ENCODE assay signal across 9 cellular contexts in genomic region chr2:241638940-241639339, GRCh38.
DNase-seq lines count a peak whose midpoint lies in the region; ATAC-seq and TF ChIP-seq lines count a peak whose summit lies in the region.
"Had no signal": no experiment of that assay in that cellular context is flagged by ENCODE, and none has a peak within 500 bp of the region (broad histone marks: within the 10 kb centered on the region; RNA-seq: fewer than 3 reads in every experiment).

No MANE protein-coding gene starts in this region.

- TF ChIP-seq CTCF in HFF-Myc (IDR thresholded peaks at IDR 0.05; ENCODE audit: low read depth, low read length, missing control alignments) (no peak), astrocyte of the cerebellum (IDR thresholded peaks at IDR 0.05; ENCODE audit: low read depth, low read length, missing control alignments) (no peak)

- H3K27ac ChIP-seq in ACC112 (ENCODE audit: low read depth, low read length) (no peak overlapping the region), muscle layer of duodenum (ENCODE audit: low read length) (no peak overlapping the region)

- DNase-seq in HFF-Myc (ENCODE audit: extremely low read depth, low read depth) (no peak), astrocyte of the cerebellum (ENCODE audit: low read depth) (no peak), hypothalamus (lab: John Stamatoyannopoulos, UW) (no peak), DMS53 treated with DMSO at 0.1 percent for 48 hours (lab: John Stamatoyannopoulos, UW; ENCODE audit: unreplicated experiment) (no peak), HK-2 (ENCODE audit: unreplicated experiment) (no peak)

- H3K4me3 ChIP-seq in ACC112 (ENCODE audit: low read depth, low read length): peak overlapping the region; percentile 99
- H3K4me3 ChIP-seq in HFF-Myc (replicated peaks; ENCODE audit: low read depth, low read length): peak overlapping the region; percentile 82
- peak overlapping the region; percentile 86 for H3K4me3 ChIP-seq in astrocyte of the cerebellum (ENCODE audit: low read depth, low read length)
- peak overlapping the region; percentile 63 to 86 for H3K4me3 ChIP-seq in muscle layer of duodenum (ENCODE audit: low read depth in 1 of 2, low read length in 2 of 2)
- H3K4me3 ChIP-seq: lung had no signal

- H3K36me3 ChIP-seq in ACC112 (ENCODE audit: insufficient read depth, low read length) (peaks cover 14% of the 10 kb centered on the region), muscle layer of duodenum (ENCODE audit: control insufficient read depth in 1 of 2, insufficient read depth in 2 of 2, low read length in 2 of 2) (peaks cover 0 to under 1% of the 10 kb centered on the region in 2 donors)

- peaks cover 84% of the 10 kb centered on the region for H3K79me2 ChIP-seq in ACC112 (ENCODE audit: control insufficient read depth, insufficient read depth, low read length, unreplicated experiment)

- H3K4me1 ChIP-seq in ACC112 (ENCODE audit: control insufficient read depth, insufficient read depth, low read length, unreplicated experiment) (peaks cover 23% of the 10 kb centered on the region), muscle layer of duodenum (ENCODE audit: control insufficient read depth in 1 of 2, insufficient read depth in 2 of 2, low read length in 2 of 2) (peaks cover 9 to 57% of the 10 kb centered on the region in 2 donors)

- in situ Hi-C loops in astrocyte of the cerebellum (cut with HindIII; ENCODE audit: low sequenced_read_pairs): no loop called here

- H3K27me3 ChIP-seq in ACC112 (ENCODE audit: insufficient read depth, low read length): no peaks in the 10 kb centered on the region
- H3K27me3 ChIP-seq in muscle layer of duodenum (ENCODE audit: low read depth, low read length): no peaks in the 10 kb centered on the region

- ATAC-seq in GM18519 (IDR thresholded peaks at IDR 0.05; ENCODE audit: low FRiP score, unreplicated experiment): no peak

- H3K9me3 ChIP-seq in muscle layer of duodenum (ENCODE audit: control insufficient read depth in 1 of 2, low read length in 2 of 2): no peaks in the 10 kb centered on the region

- H2AFZ ChIP-seq in ACC112 (ENCODE audit: low read length, unreplicated experiment): no peak overlapping the region
